Comparison of ENCODE assay signal across 16 cellular contexts in the genomic region with DNA sequence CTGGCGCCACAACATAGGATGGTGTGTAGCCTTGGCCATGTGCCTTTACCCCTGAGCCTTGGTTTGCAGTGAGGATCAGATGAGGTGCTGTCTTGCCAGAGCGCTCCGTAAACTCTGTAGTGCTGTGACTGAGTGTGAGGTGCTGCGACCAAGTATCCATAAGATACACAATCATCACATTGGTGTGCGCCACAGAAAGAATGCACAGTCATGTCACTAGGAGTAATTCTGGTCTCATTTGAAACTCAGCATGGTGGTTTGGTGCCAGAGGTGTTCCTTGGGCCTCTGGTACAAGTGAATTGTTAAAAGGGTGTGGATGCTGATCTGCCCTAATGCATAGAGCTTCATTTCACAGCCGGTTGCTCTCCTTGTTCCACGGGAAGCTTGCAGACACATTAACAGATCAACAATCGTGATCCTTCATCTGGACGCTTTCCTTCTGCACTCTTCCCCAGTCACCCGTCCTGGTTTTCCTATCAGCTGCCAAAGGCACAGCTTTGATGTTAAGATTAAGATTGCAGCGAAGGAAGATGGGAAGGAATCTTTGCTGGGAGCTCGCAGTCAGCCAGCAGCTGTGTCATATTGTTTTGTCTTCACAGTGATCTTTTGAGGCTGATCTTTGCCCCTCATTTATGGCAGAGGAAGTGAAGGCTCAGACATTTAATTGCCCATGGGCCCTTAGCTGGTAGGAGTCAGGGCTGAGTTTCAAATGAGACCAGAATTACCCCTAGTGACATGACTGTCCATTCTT.
DNase-seq lines count a peak whose midpoint lies in the region; ATAC-seq and TF ChIP-seq lines count a peak whose summit lies in the region.
"Had no signal": no experiment of that assay in that cellular context is flagged by ENCODE, and none has a peak within 500 bp of the region (broad histone marks: within the 10 kb centered on the region; RNA-seq: fewer than 3 reads in every experiment).

No MANE protein-coding gene starts in this region.

- peak overlapping the region; percentile 31 to 35 for H3K4me3 ChIP-seq in mucosa of rectum (ENCODE audit: low read length in 2 of 2)
- H3K4me3 ChIP-seq in transverse colon = peak overlapping the region in 1 of 4 donors; percentile 15
- H3K4me3 ChIP-seq: heart left ventricle had no signal

- no peaks in the 10 kb centered on the region for H3K27me3 ChIP-seq in mucosa of rectum (ENCODE audit: control insufficient read depth in 2 of 2, insufficient read depth in 2 of 2, low read length in 2 of 2)
- no peaks in the 10 kb centered on the region for H3K27me3 ChIP-seq in transverse colon
- H3K27me3 ChIP-seq: heart left ventricle had no signal

- H3K4me1 ChIP-seq in mucosa of rectum (ENCODE audit: control insufficient read depth in 2 of 2, insufficient read depth in 2 of 2, low read length in 2 of 2) (peaks cover 38 to 40% of the 10 kb centered on the region in 2 donors), transverse colon (peaks cover 33 to 65% (median 35%) of the 10 kb centered on the region in 4 donors)

- intact Hi-C loops in transverse colon (cut with DNase I; ENCODE audit: low total_unique reads) = no loop called here

- peak overlapping the region in 1 of 2 donors; percentile 30 for H3K9ac ChIP-seq in mucosa of rectum (ENCODE audit: low read depth in 1 of 2, low read length in 2 of 2)

- peak overlapping the region; percentile 24 for H3K27ac ChIP-seq in cingulate gyrus (ENCODE audit: low read depth, low read length)
- H3K27ac ChIP-seq in mucosa of rectum (ENCODE audit: low read depth in 2 of 2, low read length in 2 of 2) = peak overlapping the region; percentile 73 to 81
- H3K27ac ChIP-seq in transverse colon = peak overlapping the region; percentile 72 to 82 (median 76)
- H3K27ac ChIP-seq: heart left ventricle had no signal

- no peak for TF ChIP-seq CTCF in transverse colon (IDR thresholded peaks at IDR 0.05)

- no peak for ATAC-seq in GM19397 (IDR thresholded peaks at IDR 0.05; ENCODE audit: unreplicated experiment)
- ATAC-seq: activated T-cell treated with anti-CD3 and anti-CD28 coated beads, Interleukin-2, amount 50 U/mL, for 4 hours; CD8-positive, alpha-beta T cell; heart left ventricle; left ventricle myocardium superior had no signal

- in situ Hi-C loops in transverse colon (cut with MboI; ENCODE audit: low pct_ligation_motif_present in 1 of 4, low pct_unique_long_range_greater_than_20kb in 1 of 4, low sequenced_read_pairs in 3 of 4) = loop anchor here in 1 of 4 donors (25.0 kb wide), 1 partner anchor 173 kb away; no protein-coding TSS in a partner anchor

- no peak for TF ChIP-seq POLR2A in transverse colon (IDR thresholded peaks at IDR 0.05)

- WGBS in transverse colon (ENCODE audit: low coverage in 1 of 2), 2 donors = 64 to 75% methylated on average over 2 to 12 of the region's 12 CpGs

- DNase-seq in NCI-H69 (lab: John Stamatoyannopoulos, UW) = peak; percentile 38
- DNase-seq in transverse colon = peak; percentile 39
- no peak for DNase-seq in HT-29 (ENCODE audit: low spot score)
- no peak for DNase-seq in NAMALWA (ENCODE audit: low spot score)
- DNase-seq: activated CD4-positive, CD25-positive, alpha-beta regulatory T cell; activated T-cell treated with anti-CD3 and anti-CD28 coated beads, Interleukin-2, amount 50 U/mL, for 4 hours; CD8-positive, alpha-beta T cell; heart left ventricle; left ventricle myocardium superior; NCI-H1436 treated with DMSO at 0.1 percent for 48 hours; NCI-H774; posterior cingulate gyrus; stimulated activated CD4-positive, alpha-beta T cell treated with anti-CD3 and anti-CD28 coated beads, Interleukin-1b, Interleukin-23, amount 100 ng/mL, for 48 hours had no signal

- H3K9me3 ChIP-seq in mucosa of rectum (ENCODE audit: control insufficient read depth in 2 of 2, low read length in 2 of 2) (no peaks in the 10 kb centered on the region), transverse colon (no peaks in the 10 kb centered on the region)
- H3K9me3 ChIP-seq: heart left ventricle had no signal

- no peaks in the 10 kb centered on the region for H3K36me3 ChIP-seq in mucosa of rectum (ENCODE audit: control insufficient read depth in 2 of 2, insufficient read depth in 2 of 2, low read length in 2 of 2)
- H3K36me3 ChIP-seq in transverse colon = no peaks in the 10 kb centered on the region
- H3K36me3 ChIP-seq: heart left ventricle had no signal

- no peak for TF ChIP-seq EP300 in transverse colon (IDR thresholded peaks at IDR 0.05; ENCODE audit: low read depth)

Comparison
In these comparisons a context has a peak if more than half of its experiments do, and no peak if none do; other contexts are left out.
1. DNase-seq: peak in NCI-H69 (single experiment) and transverse colon (single experiment); none in HT-29 (single experiment) and NAMALWA (single experiment).
2. H3K27ac ChIP-seq: peak in every context shown above with its lines; median percentile 77 in mucosa of rectum; 76 in transverse colon; 24 in cingulate gyrus.